20 cellular contexts compared by ENCODE assay signal in genomic region chr3:72165337-72165736, GRCh38.
A peak's percentile ranks its signal among the peaks of the same experiment; 100 is the strongest.
DNase-seq lines count a peak whose midpoint lies in the region; ATAC-seq, FAIRE-seq and TF ChIP-seq lines count a peak whose summit lies in the region.
"Had no signal": no experiment of that assay in that cellular context is flagged by ENCODE, and none has a peak within 500 bp of the region (broad histone marks: within the 10 kb centered on the region; RNA-seq: fewer than 3 reads in every experiment).

No MANE protein-coding gene starts in this region.

- no peak overlapping the region for H3K4me3 ChIP-seq in BLaER1
- H3K4me3 ChIP-seq in IMR-90 (ENCODE audit: insufficient read depth, low read depth, low read length), result no peak overlapping the region
- no peak overlapping the region for H3K4me3 ChIP-seq in astrocyte (ENCODE audit: insufficient read depth, low read depth, low read length)
- H3K4me3 ChIP-seq in mucosa of descending colon, result no peak overlapping the region
- H3K4me3 ChIP-seq: MG63 had no signal

- H3K4me1 Mint-ChIP-seq in astrocyte (ENCODE audit: low read depth, unreplicated experiment), result peaks cover 9% of the 10 kb centered on the region
- H3K4me1 Mint-ChIP-seq in naive B cell, result peaks cover 57 to 72% (median 58%) of the 10 kb centered on the region in 3 donors
- peaks cover 14% of the 10 kb centered on the region for H3K4me1 Mint-ChIP-seq in glutamatergic neuron (ENCODE audit: low read depth, unreplicated experiment)

- H2BK120ac ChIP-seq in IMR-90 (ENCODE audit: low read depth, low read length), result no peak overlapping the region

- H3K4me2 ChIP-seq in BLaER1, result peak overlapping the region; percentile 87
- no peak overlapping the region for H3K4me2 ChIP-seq in IMR-90 (ENCODE audit: low read depth, low read length)
- no peak overlapping the region for H3K4me2 ChIP-seq in astrocyte (ENCODE audit: low read length)

- H3K9me3 Mint-ChIP-seq in astrocyte (ENCODE audit: unreplicated experiment) (peaks cover 3% of the 10 kb centered on the region), naive B cell (peaks cover 0 to 4% (median 0%) of the 10 kb centered on the region in 7 donors), glutamatergic neuron (ENCODE audit: unreplicated experiment) (peaks cover 2% of the 10 kb centered on the region)
- H3K9me3 Mint-ChIP-seq: CD8-positive, alpha-beta T cell had no signal

- H3K27me3 Mint-ChIP-seq in astrocyte (ENCODE audit: low read depth, unreplicated experiment) (peaks cover 19% of the 10 kb centered on the region), naive B cell (peaks cover 0 to 9% (median 7%) of the 10 kb centered on the region in 3 donors), glutamatergic neuron (ENCODE audit: unreplicated experiment) (peaks cover 6% of the 10 kb centered on the region)

- H3K56ac ChIP-seq in IMR-90 (ENCODE audit: extremely low read depth, insufficient read depth, low read length), result no peak overlapping the region

- no peak overlapping the region for H2BK20ac ChIP-seq in IMR-90 (ENCODE audit: low read depth, low read length)

- ATAC-seq in IMR-90 (ENCODE audit: low read depth), result no peak
- no peak for ATAC-seq in naive B cell (ENCODE audit: low read depth in 2 of 2)
- ATAC-seq in mucosa of descending colon, result no peak
- ATAC-seq in HG02885 (IDR thresholded peaks at IDR 0.05; ENCODE audit: poor library complexity, unreplicated experiment), result no peak
- ATAC-seq: CD8-positive, alpha-beta T cell had no signal

- dilution Hi-C loops in IMR-90 (cut with HindIII; ENCODE audit: low sequenced_read_pairs, unreplicated experiment), result no loop called here

- H3K4me3 Mint-ChIP-seq in astrocyte (ENCODE audit: unreplicated experiment) (no peak overlapping the region), naive B cell (peak overlapping the region; percentile 6 to 82 (median 60)), glutamatergic neuron (ENCODE audit: unreplicated experiment) (no peak overlapping the region)
- H3K4me3 Mint-ChIP-seq: CD8-positive, alpha-beta T cell had no signal

- H4K20me1 ChIP-seq in BLaER1 (peaks cover 12% of the 10 kb centered on the region; the same call in 1 of the 2 replicates), IMR-90 (ENCODE audit: insufficient read depth, low read length) (no peaks in the 10 kb centered on the region), astrocyte (ENCODE audit: insufficient read depth, low read length) (no peaks in the 10 kb centered on the region)

- no peak for TF ChIP-seq RAD21 in IMR-90 (IDR thresholded peaks at IDR 0.05; ENCODE audit: low read length)

- H4K8ac ChIP-seq in IMR-90 (ENCODE audit: low read depth in 2 of 2, low read length in 2 of 2), result no peak overlapping the region

- no peak overlapping the region for H2BK5ac ChIP-seq in IMR-90 (ENCODE audit: low read depth, low read length, poor library complexity, severe bottlenecking)

- peak; percentile 7 for DNase-seq in IMR-90
- peak; percentile 47 for DNase-seq in astrocyte (ENCODE audit: low read depth)
- DNase-seq in naive B cell, result no peak
- DNase-seq in mucosa of descending colon, result no peak
- no peak for DNase-seq in glutamatergic neuron
- DNase-seq in amygdala (lab: John Stamatoyannopoulos, UW), result no peak
- DNase-seq: AML-193; CD8-positive, alpha-beta T cell; EL; KG1; MG63; NCI-H1105 treated with DMSO at 0.1 percent for 48 hours; NCI-H1930; NCI-H2171; NCI-H82; SIG-M5 had no signal

- H3K79me2 ChIP-seq in astrocyte (ENCODE audit: insufficient read depth, low read length), result no peaks in the 10 kb centered on the region

- no peak overlapping the region for H3K4ac ChIP-seq in IMR-90 (ENCODE audit: low read depth, low read length)

- POLR2A ChIA-PET in IMR-90 (lab: Charles Lee; ENCODE audit: unreplicated experiment), result no interaction called here

- H3K36me3 ChIP-seq in BLaER1 (no peaks in the 10 kb centered on the region), IMR-90 (ENCODE audit: control insufficient read depth, insufficient read depth, low read length) (no peaks in the 10 kb centered on the region), astrocyte (ENCODE audit: insufficient read depth, low read length) (no peaks in the 10 kb centered on the region), mucosa of descending colon (ENCODE audit: low read depth) (no peaks in the 10 kb centered on the region)
- H3K36me3 ChIP-seq: MG63 had no signal

- no peak overlapping the region for H4K5ac ChIP-seq in IMR-90 (ENCODE audit: low read depth, low read length)

- H3K4me1 ChIP-seq in BLaER1 (peaks cover 50% of the 10 kb centered on the region), IMR-90 (ENCODE audit: control insufficient read depth, insufficient read depth, low read length) (no peaks in the 10 kb centered on the region), astrocyte (ENCODE audit: insufficient read depth, low read length) (peaks cover 4% of the 10 kb centered on the region), mucosa of descending colon (ENCODE audit: low read depth) (peaks cover 7% of the 10 kb centered on the region)

- no peak overlapping the region for H2BK15ac ChIP-seq in IMR-90 (ENCODE audit: low read depth, low read length)

- no peak overlapping the region for H3K23ac ChIP-seq in IMR-90 (ENCODE audit: low read depth, low read length)

- BruUV-seq in IMR-90 (replicated peaks; lab: Mats Ljungman, UMichigan), result no TSS peak

- no peak overlapping the region for H3K18ac ChIP-seq in IMR-90 (ENCODE audit: low read depth, low read length)

- H3K36me3 Mint-ChIP-seq in astrocyte (ENCODE audit: low read depth, unreplicated experiment) (no peaks in the 10 kb centered on the region), naive B cell (no peaks in the 10 kb centered on the region), glutamatergic neuron (ENCODE audit: unreplicated experiment) (peaks cover 5% of the 10 kb centered on the region)
- H3K36me3 Mint-ChIP-seq: CD8-positive, alpha-beta T cell had no signal

- H2AFZ ChIP-seq in IMR-90 (replicated peaks; ENCODE audit: low read length, poor library complexity) (no peak overlapping the region), astrocyte (ENCODE audit: low read depth, low read length) (no peak overlapping the region)

- intact Hi-C loops in IMR-90 (cut with micrococcal nuclease), result no loop called here
- intact Hi-C loops in mucosa of descending colon (cut with DNase I, micrococcal nuclease), result no loop called here

- peak overlapping the region; percentile 20 for H3K27ac Mint-ChIP-seq in astrocyte (ENCODE audit: unreplicated experiment)
- H3K27ac Mint-ChIP-seq in naive B cell, result peak overlapping the region in 4 of 6 donors; percentile 81 to 100 (median 93)
- H3K27ac Mint-ChIP-seq in glutamatergic neuron (ENCODE audit: unreplicated experiment), result no peak overlapping the region
- H3K27ac Mint-ChIP-seq: CD8-positive, alpha-beta T cell had no signal

- H2AK9ac ChIP-seq in IMR-90 (replicated peaks; ENCODE audit: low read depth, low read length, poor library complexity), result no peak overlapping the region

- WGBS in IMR-90 (ENCODE audit: extremely low coverage in 2 of 2, insufficient read length in 1 of 2), 2 experiments, result 100% methylated on average over 1 of the region's 2 CpGs; no CpG with 5 or more reads in 1 of the 2 experiments

- no peak overlapping the region for H2AK5ac ChIP-seq in IMR-90 (ENCODE audit: low read depth, low read length)

- H3K9me1 ChIP-seq in IMR-90 (ENCODE audit: insufficient read depth, low read length), result no peaks in the 10 kb centered on the region

- H3K9ac ChIP-seq in BLaER1, result no peak overlapping the region
- H3K9ac ChIP-seq in IMR-90 (ENCODE audit: low read depth, low read length), result no peak overlapping the region
- no peak overlapping the region for H3K9ac ChIP-seq in astrocyte (ENCODE audit: low read length)

- H3K9me3 ChIP-seq in BLaER1, result no peaks in the 10 kb centered on the region
- no peaks in the 10 kb centered on the region for H3K9me3 ChIP-seq in IMR-90 (ENCODE audit: control insufficient read depth, insufficient read depth, low read length)
- H3K9me3 ChIP-seq in astrocyte (ENCODE audit: insufficient read depth, low read depth, low read length), result no peaks in the 10 kb centered on the region
- no peaks in the 10 kb centered on the region for H3K9me3 ChIP-seq in mucosa of descending colon
- H3K9me3 ChIP-seq: MG63 had no signal

- H4K91ac ChIP-seq in IMR-90 (ENCODE audit: insufficient read depth, low read depth, low read length), result no peak overlapping the region

- no peak for TF ChIP-seq CTCF in IMR-90 (conservative IDR thresholded peaks at IDR 0.05; ENCODE audit: low read depth, low read length)
- no peak for TF ChIP-seq CTCF in astrocyte (IDR thresholded peaks at IDR 0.05; ENCODE audit: insufficient read depth, low read depth, low read length)
- TF ChIP-seq CTCF in mucosa of descending colon (IDR thresholded peaks at IDR 0.05), result no peak
- no peak for TF ChIP-seq CTCF in glutamatergic neuron (IDR thresholded peaks at IDR 0.05; ENCODE audit: partially characterized antibody, unreplicated experiment)

- TF ChIP-seq POLR2A in IMR-90 (IDR thresholded peaks at IDR 0.05; ENCODE audit: low read depth, low read length), result no peak

- in situ Hi-C loops in IMR-90 (cut with MboI; ENCODE audit: low sequenced_read_pairs), result no loop called here

- H3K27ac ChIP-seq in BLaER1 (no peak overlapping the region), IMR-90 (ENCODE audit: insufficient read depth, low read length) (no peak overlapping the region), astrocyte (ENCODE audit: low read depth, low read length) (no peak overlapping the region)
- H3K27ac ChIP-seq: HL-60 had no signal

- H3K14ac ChIP-seq in IMR-90 (replicated peaks; ENCODE audit: low read depth, low read length), result no peak overlapping the region

- H3K27me3 ChIP-seq in BLaER1 (no peaks in the 10 kb centered on the region), IMR-90 (ENCODE audit: control insufficient read depth, insufficient read depth, low read length) (peaks cover 10% of the 10 kb centered on the region), astrocyte (ENCODE audit: insufficient read depth, low read length) (peaks cover 6% of the 10 kb centered on the region)
- H3K27me3 ChIP-seq: MG63 had no signal

- CTCF ChIA-PET in IMR-90 (lab: Yijun Ruan, JAX), result interaction anchor here (0.9 kb wide), 1 partner anchor 57 kb away, joined by 3 read pairs; no protein-coding TSS in a partner anchor

- no peaks in the 10 kb centered on the region for H3K79me1 ChIP-seq in IMR-90 (ENCODE audit: low read depth in 1 of 2, low read length in 2 of 2)

- FAIRE-seq in astrocyte (lab: Jason Lieb, UNC), result no peak
- FAIRE-seq: A204.1 had no signal

TF ChIP-seq in IMR-90, 13 proteins besides CTCF, POLR2A, EP300 and RAD21:
- TF ChIP-seq MXI1 (IDR thresholded peaks at IDR 0.05; ENCODE audit: borderline replicate concordance, low read depth, low read length) (no peak), FOS (IDR thresholded peaks at IDR 0.05; ENCODE audit: low read depth, low read length) (no peak)

Comparison
In these comparisons a context has a peak if more than half of its experiments do, and no peak if none do; other contexts are left out.
1. DNase-seq: peak in IMR-90 (single experiment) and astrocyte (single experiment); none in naive B cell (single experiment), mucosa of descending colon (0 of 3), glutamatergic neuron (single experiment) and amygdala (0 of 56).
2. H3K4me3 Mint-ChIP-seq: peak in naive B cell (8 of 8); none in astrocyte (single experiment) and glutamatergic neuron (single experiment).